2 cellular contexts compared by ENCODE assay signal in genomic region chr17:62865586-62865985, GRCh38.
TF ChIP-seq lines count a peak whose summit lies in the region.

No MANE protein-coding gene starts in this region.

TF ChIP-seq in HEK293, 187 proteins besides CTCF, POLR2A, EP300 and RAD21:
- TF ChIP-seq, protein P1, sequence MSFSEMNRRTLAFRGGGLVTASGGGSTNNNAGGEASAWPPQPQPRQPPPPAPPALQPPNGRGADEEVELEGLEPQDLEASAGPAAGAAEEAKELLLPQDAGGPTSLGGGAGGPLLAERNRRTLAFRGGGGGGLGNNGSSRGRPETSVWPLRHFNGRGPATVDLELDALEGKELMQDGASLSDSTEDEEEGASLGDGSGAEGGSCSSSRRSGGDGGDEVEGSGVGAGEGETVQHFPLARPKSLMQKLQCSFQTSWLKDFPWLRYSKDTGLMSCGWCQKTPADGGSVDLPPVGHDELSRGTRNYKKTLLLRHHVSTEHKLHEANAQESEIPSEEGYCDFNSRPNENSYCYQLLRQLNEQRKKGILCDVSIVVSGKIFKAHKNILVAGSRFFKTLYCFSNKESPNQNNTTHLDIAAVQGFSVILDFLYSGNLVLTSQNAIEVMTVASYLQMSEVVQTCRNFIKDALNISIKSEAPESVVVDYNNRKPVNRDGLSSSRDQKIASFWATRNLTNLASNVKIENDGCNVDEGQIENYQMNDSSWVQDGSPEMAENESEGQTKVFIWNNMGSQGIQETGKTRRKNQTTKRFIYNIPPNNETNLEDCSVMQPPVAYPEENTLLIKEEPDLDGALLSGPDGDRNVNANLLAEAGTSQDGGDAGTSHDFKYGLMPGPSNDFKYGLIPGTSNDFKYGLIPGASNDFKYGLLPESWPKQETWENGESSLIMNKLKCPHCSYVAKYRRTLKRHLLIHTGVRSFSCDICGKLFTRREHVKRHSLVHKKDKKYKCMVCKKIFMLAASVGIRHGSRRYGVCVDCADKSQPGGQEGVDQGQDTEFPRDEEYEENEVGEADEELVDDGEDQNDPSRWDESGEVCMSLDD (tag by site-specific recombination; IDR thresholded peaks at IDR 0.05): no peak
- TF ChIP-seq FEZF1 (tag by site-specific recombination; IDR thresholded peaks at IDR 0.05): no peak
- TF ChIP-seq, protein P2, sequence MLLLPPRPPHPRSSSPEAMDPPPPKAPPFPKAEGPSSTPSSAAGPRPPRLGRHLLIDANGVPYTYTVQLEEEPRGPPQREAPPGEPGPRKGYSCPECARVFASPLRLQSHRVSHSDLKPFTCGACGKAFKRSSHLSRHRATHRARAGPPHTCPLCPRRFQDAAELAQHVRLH (tag by site-specific recombination; IDR thresholded peaks at IDR 0.05): no peak
- peak; percentile 89 for TF ChIP-seq ZNF37A (tag by site-specific recombination; IDR thresholded peaks at IDR 0.05)
- no peak for TF ChIP-seq ZNF223 (tag by site-specific recombination; IDR thresholded peaks at IDR 0.05)
- no peak for TF ChIP-seq TRIM28 (IDR thresholded peaks at IDR 0.05; ENCODE audit: borderline replicate concordance, low read length)

TF ChIP-seq in H1, 55 proteins besides CTCF, POLR2A, EP300 and RAD21 (continued from another document):
- TF ChIP-seq, protein P3, sequence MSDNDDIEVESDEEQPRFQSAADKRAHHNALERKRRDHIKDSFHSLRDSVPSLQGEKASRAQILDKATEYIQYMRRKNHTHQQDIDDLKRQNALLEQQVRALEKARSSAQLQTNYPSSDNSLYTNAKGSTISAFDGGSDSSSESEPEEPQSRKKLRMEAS (IDR thresholded peaks at IDR 0.05): no peak
- TF ChIP-seq RFX5 (IDR thresholded peaks at IDR 0.05; ENCODE audit: borderline replicate concordance, low read depth, low read length) (no peak), FOSL1 (IDR thresholded peaks at IDR 0.05; ENCODE audit: insufficient read depth, low read depth, low read length) (no peak), SIN3A (conservative IDR thresholded peaks at IDR 0.05 in 1 of 2, IDR thresholded peaks at IDR 0.05 in 1 of 2; ENCODE audit: low read depth in 1 of 2, low read length in 2 of 2) (no peak), RNF2 (IDR thresholded peaks at IDR 0.05; ENCODE audit: borderline replicate concordance, low read depth, low read length, missing control alignments, poor library complexity, severe bottlenecking) (no peak), YY1 (IDR thresholded peaks at IDR 0.05; ENCODE audit: low read depth, low read length) (no peak), CBX8 (IDR thresholded peaks at IDR 0.05; ENCODE audit: borderline replicate concordance, low read depth, low read length) (no peak)
